ENCODE assay signal across 1 cellular context in genomic region chr6:109493865-109494264, GRCh38.
TF ChIP-seq lines count a peak whose summit lies in the region.

No MANE protein-coding gene starts in this region.

TF ChIP-seq in K562, 482 proteins besides CTCF, POLR2A, EP300 and RAD21:
- TF ChIP-seq GABPA (tag; conservative IDR thresholded peaks at IDR 0.05; ENCODE audit: low read depth) (no peak), ATF3 (IDR thresholded peaks at IDR 0.05) (no peak), ATF3 (CRISPR knock-in tag; conservative IDR thresholded peaks at IDR 0.05) (no peak), ZNF586 (CRISPR knock-in tag; conservative IDR thresholded peaks at IDR 0.05) (no peak), SPI1 (IDR thresholded peaks at IDR 0.05; ENCODE audit: borderline replicate concordance, low read depth, low read length) (peak; percentile 28; the same call in 1 of the 2 replicates), NCOA6 (IDR thresholded peaks at IDR 0.05) (no peak), KAT2B (IDR thresholded peaks at IDR 0.05; ENCODE audit: low read depth, low read length) (no peak), POLR2H (tag; IDR thresholded peaks at IDR 0.05; ENCODE audit: low read depth) (no peak)
